In the genomic region with DNA sequence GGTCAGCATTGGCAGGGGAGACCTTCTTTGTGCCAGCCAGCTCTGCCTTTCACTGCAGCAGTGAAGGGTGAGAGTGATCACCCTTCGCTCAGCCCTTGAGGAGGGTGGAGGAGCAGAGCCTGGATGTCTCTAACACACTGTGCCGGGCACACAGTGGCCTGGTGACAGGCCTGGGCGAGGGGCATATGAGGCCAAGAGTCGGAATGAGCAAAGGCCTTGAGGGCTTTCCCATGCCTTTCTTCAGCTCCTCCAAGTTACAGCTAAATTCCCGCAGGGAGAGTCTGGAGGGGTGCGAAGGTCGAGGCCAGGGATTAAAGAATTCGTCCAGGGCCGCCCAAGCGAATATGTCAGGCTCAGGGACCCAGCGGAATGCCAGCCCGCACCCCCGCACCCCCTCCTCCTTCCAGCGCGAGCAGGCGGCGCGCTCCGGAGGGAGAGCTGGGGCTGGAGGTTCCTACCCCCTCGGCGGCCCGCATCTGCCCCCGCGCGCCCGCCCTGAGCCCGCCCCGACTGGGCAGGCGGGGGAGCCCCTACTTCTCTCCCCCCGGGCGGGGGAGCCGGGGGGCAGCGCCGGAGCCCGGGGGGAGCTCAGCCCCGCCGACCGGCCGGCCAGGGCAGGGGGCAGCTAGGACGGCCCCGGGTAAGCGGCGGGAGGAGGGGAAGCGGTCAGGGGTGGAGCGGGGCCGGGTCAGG, we compare ENCODE assay signal across 8 cellular contexts.
A peak's percentile ranks its signal among the peaks of the same experiment; 100 is the strongest.
DNase-seq lines count a peak whose midpoint lies in the region; ATAC-seq and TF ChIP-seq lines count a peak whose summit lies in the region.

Gene RASL10B, plus strand, starts transcription at position 401 of the 693 bp plus-strand sequence. CDS start 3,546 bp downstream, outside the sequence.

- no peaks in the 10 kb centered on the region for H3K36me3 ChIP-seq in SK-N-MC (ENCODE audit: insufficient read depth, low read length)

- in situ Hi-C loops in astrocyte of the cerebellum (cut with HindIII; ENCODE audit: low sequenced_read_pairs) = no loop called here

- H3K4me3 ChIP-seq in SK-N-MC = peak within 1 kb of the TSS; percentile 73
- H3K4me3 ChIP-seq in astrocyte of the cerebellum (ENCODE audit: low read depth, low read length) = peak within 1 kb of the TSS; percentile 53

- no peak for ATAC-seq in HG03354 (IDR thresholded peaks at IDR 0.05; ENCODE audit: poor library complexity, severe bottlenecking, unreplicated experiment)

- DNase-seq in NCI-H2196 (lab: John Stamatoyannopoulos, UW; ENCODE audit: unreplicated experiment) (peak; percentile 0), NCI-H2196 treated with DMSO at 0.1 percent for 48 hours (lab: John Stamatoyannopoulos, UW; ENCODE audit: unreplicated experiment) (no peak), SK-N-MC (ENCODE audit: low read depth, low spot score) (no peak), astrocyte of the cerebellum (ENCODE audit: low read depth) (no peak), hepatic stellate cell (ENCODE audit: low spot score) (peak; percentile 81), putamen (ENCODE audit: low spot score) (peak; percentile 56), cortex of kidney (lab: John Stamatoyannopoulos, UW) (no peak)

- no peaks in the 10 kb centered on the region for H3K9me3 ChIP-seq in SK-N-MC (ENCODE audit: low read depth, low read length)

- H3K27ac ChIP-seq in SK-N-MC = no peak within 1 kb of the TSS

- H3K9ac ChIP-seq in SK-N-MC (ENCODE audit: insufficient read length) = no peak within 1 kb of the TSS

- no peak for TF ChIP-seq CTCF in astrocyte of the cerebellum (IDR thresholded peaks at IDR 0.05; ENCODE audit: low read depth, low read length, missing control alignments)

Comparison
In these comparisons a context has a peak if more than half of its experiments do, and no peak if none do; other contexts are left out.
1. DNase-seq: peak in NCI-H2196 (single experiment), hepatic stellate cell (single experiment) and putamen (single experiment); none in NCI-H2196 treated with DMSO at 0.1 percent for 48 hours (single experiment), SK-N-MC (single experiment), astrocyte of the cerebellum (single experiment) and cortex of kidney (single experiment).